Comparison of ENCODE assay signal across 22 cellular contexts in the genomic region with DNA sequence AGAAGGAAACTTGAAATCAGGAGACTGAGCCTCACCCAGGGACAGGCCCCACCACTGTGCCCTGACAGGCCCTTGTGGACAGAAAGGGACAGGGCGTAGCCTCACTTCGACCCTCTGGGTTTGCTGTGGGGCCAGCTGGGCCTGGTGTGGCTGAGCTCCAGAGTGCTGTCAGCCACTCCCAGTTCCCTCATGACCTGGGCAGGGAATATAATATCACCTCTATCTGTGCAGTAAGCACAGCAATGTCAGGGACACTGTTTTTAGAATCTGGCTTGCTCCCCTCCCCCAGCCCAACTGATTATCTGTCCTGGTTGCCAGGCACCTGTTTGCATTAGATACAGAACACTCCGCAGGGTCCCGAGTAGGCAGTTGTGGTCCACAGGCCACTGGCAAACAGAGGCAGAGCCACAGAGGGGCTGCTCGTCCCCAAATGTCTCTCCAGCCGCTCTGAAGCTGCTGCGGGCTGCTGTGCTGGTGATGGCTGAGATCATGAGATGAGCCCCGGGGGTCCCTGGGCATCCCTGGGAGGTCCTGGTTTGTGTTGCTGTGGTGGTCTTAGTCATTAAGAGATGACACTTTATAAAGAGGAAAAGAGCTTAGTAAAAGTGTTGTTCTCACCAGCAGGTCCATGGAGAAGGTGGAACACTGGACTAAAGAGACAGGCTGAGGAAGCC. TPM values are rescaled to one million over a fixed set of nuclear protein-coding genes. Genes with fewer than 3 reads are reported as not detected.
DNase-seq lines count a peak whose midpoint lies in the region; ATAC-seq and TF ChIP-seq lines count a peak whose summit lies in the region.
"Had no signal": no experiment of that assay in that cellular context is flagged by ENCODE, and none has a peak within 500 bp of the region (broad histone marks: within the 10 kb centered on the region; RNA-seq: fewer than 3 reads in every experiment).

No MANE protein-coding gene starts in this region.

- no CpG with 5 or more reads among the region's 8 CpGs for WGBS in trophoblast cell (ENCODE audit: extremely low coverage, insufficient coverage, insufficient read length)

- no peak overlapping the region for H4K12ac ChIP-seq in trophoblast cell (ENCODE audit: low read depth, low read length)

- H2BK120ac ChIP-seq in trophoblast cell (ENCODE audit: insufficient read depth, low read length, poor library complexity) = no peak overlapping the region

- H3K23ac ChIP-seq in trophoblast cell (ENCODE audit: low read length) = no peak overlapping the region

- no peak overlapping the region for H3K4me3 Mint-ChIP-seq in endothelial cell (ENCODE audit: unreplicated experiment)
- H3K4me3 Mint-ChIP-seq: activated CD4-positive, alpha-beta T cell treated with anti-CD3 and anti-CD28 coated beads, Interleukin-2, amount 10 ng/mL, durations not matched to agents 7 days and 5 days; activated T-cell treated with anti-CD3 and anti-CD28 coated beads, Interleukin-2, amount 50 U/mL, for 4 hours; neural crest cell; T-helper 2 cell treated with Interferon-gamma antibody and Interleukin-4, amounts not matched to agents 5 μg/mL and 100 μg/mL, for 36 hours had no signal

- H4K20me1 ChIP-seq in Karpas-422 (ENCODE audit: insufficient read depth, low read depth, low read length) = no peaks in the 10 kb centered on the region

- DNase-seq in COLO668 (lab: John Stamatoyannopoulos, UW; ENCODE audit: unreplicated experiment) (peak; percentile 50), OCI-M1 (lab: John Stamatoyannopoulos, UW) (peak; percentile 33), left ventricle myocardium inferior (peak; percentile 22), trophoblast cell (no peak), endothelial cell (ENCODE audit: low spot score) (no peak), sciatic nerve (ENCODE audit: low spot score) (no peak), Karpas-422 (no peak)
- DNase-seq: activated CD4-positive, alpha-beta T cell treated with anti-CD3 and anti-CD28 coated beads, Interleukin-2, amount 10 ng/mL, durations not matched to agents 7 days and 5 days; activated gamma-delta T cell treated with Interleukin-2 at 50 U/mL for 16 hours; activated T-cell treated with anti-CD3 and anti-CD28 coated beads, Interleukin-2, amount 50 U/mL, for 4 hours; body of pancreas; glutamatergic neuron; kidney; NCI-H2029 treated with DMSO at 0.1 percent for 48 hours; NCI-H345; NCI-H774; stimulated activated naive CD4-positive, alpha-beta T cell treated with Interleukin-2 at 50 U/mL for 16 hours; thyroid gland had no signal

- no peak overlapping the region for H3K4me2 ChIP-seq in trophoblast cell (ENCODE audit: low read length)
- H3K4me2 ChIP-seq in Karpas-422 (ENCODE audit: low read depth, low read length, poor library complexity, severe bottlenecking) = no peak overlapping the region

- no peak overlapping the region for H3K14ac ChIP-seq in trophoblast cell (ENCODE audit: low read length)

- intact Hi-C loops in left ventricle myocardium inferior (cut with micrococcal nuclease) = no loop called here
- intact Hi-C loops in sciatic nerve (cut with DNase I) = no loop called here

- peak overlapping the region; percentile 3 for H2AFZ ChIP-seq in trophoblast cell (ENCODE audit: insufficient read depth, low read length, poor library complexity)
- no peak overlapping the region for H2AFZ ChIP-seq in Karpas-422 (ENCODE audit: low read length)

- H3K27ac ChIP-seq in left ventricle myocardium inferior (replicated peaks) (peak overlapping the region; percentile 36), trophoblast cell (ENCODE audit: low read depth, low read length) (no peak overlapping the region), Karpas-422 (ENCODE audit: low read length) (no peak overlapping the region)
- H3K27ac ChIP-seq: body of pancreas, epithelial cell of prostate, thyroid gland, VCaP had no signal

- peaks cover 6% of the 10 kb centered on the region for H3K36me3 Mint-ChIP-seq in endothelial cell (ENCODE audit: low read depth, unreplicated experiment)

- no peak for ATAC-seq in sciatic nerve
- ATAC-seq: activated T-cell treated with anti-CD3 and anti-CD28 coated beads, Interleukin-2, amount 50 U/mL, for 4 hours; body of pancreas had no signal

- H3K4ac ChIP-seq in trophoblast cell (ENCODE audit: low read depth, low read length) = no peak overlapping the region

- peaks cover 25% of the 10 kb centered on the region for H3K4me1 Mint-ChIP-seq in endothelial cell (ENCODE audit: unreplicated experiment)

- no peak overlapping the region for H3K4me3 ChIP-seq in left ventricle myocardium inferior
- no peak overlapping the region for H3K4me3 ChIP-seq in trophoblast cell (ENCODE audit: low read depth, low read length)
- H3K4me3 ChIP-seq in Karpas-422 (ENCODE audit: low read length) = no peak overlapping the region
- H3K4me3 ChIP-seq: body of pancreas, thyroid gland had no signal

- H3K9me3 ChIP-seq in left ventricle myocardium inferior (replicated peaks) (no peaks in the 10 kb centered on the region), trophoblast cell (ENCODE audit: insufficient read depth, low read depth, low read length) (peaks cover 2% of the 10 kb centered on the region), Karpas-422 (ENCODE audit: low read length) (no peaks in the 10 kb centered on the region)
- H3K9me3 ChIP-seq: body of pancreas, thyroid gland had no signal

- no peaks in the 10 kb centered on the region for H3K9me3 Mint-ChIP-seq in endothelial cell (ENCODE audit: unreplicated experiment)
- H3K9me3 Mint-ChIP-seq: activated CD4-positive, alpha-beta T cell treated with anti-CD3 and anti-CD28 coated beads, Interleukin-2, amount 10 ng/mL, durations not matched to agents 7 days and 5 days; activated T-cell treated with anti-CD3 and anti-CD28 coated beads, Interleukin-2, amount 50 U/mL, for 4 hours; neural crest cell; T-helper 2 cell treated with Interferon-gamma antibody and Interleukin-4, amounts not matched to agents 5 μg/mL and 100 μg/mL, for 36 hours had no signal

- H3K27me3 ChIP-seq in left ventricle myocardium inferior (ENCODE audit: low read depth) (no peaks in the 10 kb centered on the region), trophoblast cell (ENCODE audit: insufficient read depth, low read length) (no peaks in the 10 kb centered on the region), Karpas-422 (ENCODE audit: low read length) (no peaks in the 10 kb centered on the region)
- H3K27me3 ChIP-seq: body of pancreas, thyroid gland had no signal

- H4K91ac ChIP-seq in trophoblast cell (ENCODE audit: low read depth, low read length) = no peak overlapping the region

- no peak overlapping the region for H4K8ac ChIP-seq in trophoblast cell (ENCODE audit: low read depth, low read length)

- H3K79me2 ChIP-seq in trophoblast cell (ENCODE audit: control insufficient read depth, insufficient read depth, low read length, poor library complexity) (no peaks in the 10 kb centered on the region), Karpas-422 (ENCODE audit: low read length) (no peaks in the 10 kb centered on the region)

- H2AK5ac ChIP-seq in trophoblast cell (ENCODE audit: low read length) = no peak overlapping the region

- H2BK12ac ChIP-seq in trophoblast cell (ENCODE audit: low read length) = no peak overlapping the region

- H3K9me2 ChIP-seq in Karpas-422 (replicated peaks; ENCODE audit: insufficient read depth, low read length) = no peaks in the 10 kb centered on the region

- H3K4me1 ChIP-seq in left ventricle myocardium inferior (peaks cover 29% of the 10 kb centered on the region), trophoblast cell (ENCODE audit: control insufficient read depth in 1 of 2, insufficient read depth in 2 of 2, low read length in 2 of 2) (peaks cover 0 to 5% of the 10 kb centered on the region in 2 experiments), Karpas-422 (ENCODE audit: low read length) (peaks cover 47% of the 10 kb centered on the region)
- H3K4me1 ChIP-seq: body of pancreas, thyroid gland had no signal

- no peak overlapping the region for H3K18ac ChIP-seq in trophoblast cell (ENCODE audit: low read length)

- no peak overlapping the region for H2BK5ac ChIP-seq in trophoblast cell (ENCODE audit: low read depth, low read length, poor library complexity)

- peaks cover 12% of the 10 kb centered on the region for H3K27me3 Mint-ChIP-seq in endothelial cell (ENCODE audit: unreplicated experiment)

- no peaks in the 10 kb centered on the region for H3K79me1 ChIP-seq in trophoblast cell (ENCODE audit: low read length)

- H3K36me3 ChIP-seq in left ventricle myocardium inferior (no peaks in the 10 kb centered on the region), trophoblast cell (ENCODE audit: control insufficient read depth in 1 of 2, insufficient read depth in 2 of 2, low read length in 2 of 2) (no peaks in the 10 kb centered on the region), Karpas-422 (ENCODE audit: insufficient read depth, low read length) (no peaks in the 10 kb centered on the region)
- H3K36me3 ChIP-seq: thyroid gland had no signal

- H3K27ac Mint-ChIP-seq in endothelial cell (ENCODE audit: unreplicated experiment) = no peak overlapping the region
- H3K27ac Mint-ChIP-seq: activated CD4-positive, alpha-beta T cell treated with anti-CD3 and anti-CD28 coated beads, Interleukin-2, amount 10 ng/mL, durations not matched to agents 7 days and 5 days; T-helper 2 cell treated with Interferon-gamma antibody and Interleukin-4, amounts not matched to agents 5 μg/mL and 100 μg/mL, for 36 hours had no signal

- H3K9ac ChIP-seq in trophoblast cell (ENCODE audit: low read length) (no peak overlapping the region), Karpas-422 (ENCODE audit: low read length) (no peak overlapping the region)

- TF ChIP-seq CTCF in left ventricle myocardium inferior (IDR thresholded peaks at IDR 0.05; ENCODE audit: borderline replicate concordance) (peak; percentile 15), endothelial cell (IDR thresholded peaks at IDR 0.05; ENCODE audit: unreplicated experiment) (no peak)

RNA-seq across cellular contexts. Expression of gene ETS2, which starts 51.6 kb away (rescaled TPM):
- total RNA-seq in left ventricle myocardium inferior (40.9 TPM), endothelial cell (ENCODE audit: unreplicated experiment) (74.2 TPM), sciatic nerve (139 TPM)
- 17.3 and 18.1 TPM in 2 replicates for polyA plus RNA-seq in trophoblast cell (2013)
- total RNA-seq in Karpas-422 (2014; rRNA removed; shearing (Covaris generic); ENCODE audit: low replicate concordance) = 12.9 and 14.3 TPM in 2 replicates

Comparison
In these comparisons a context has a peak if more than half of its experiments do, and no peak if none do; other contexts are left out.
1. DNase-seq: peak in COLO668 (single experiment), OCI-M1 (single experiment) and left ventricle myocardium inferior (single experiment); none in trophoblast cell (0 of 2), endothelial cell (single experiment), sciatic nerve (single experiment) and Karpas-422 (single experiment).